1 cellular context compared by ENCODE assay signal in the genomic region with DNA sequence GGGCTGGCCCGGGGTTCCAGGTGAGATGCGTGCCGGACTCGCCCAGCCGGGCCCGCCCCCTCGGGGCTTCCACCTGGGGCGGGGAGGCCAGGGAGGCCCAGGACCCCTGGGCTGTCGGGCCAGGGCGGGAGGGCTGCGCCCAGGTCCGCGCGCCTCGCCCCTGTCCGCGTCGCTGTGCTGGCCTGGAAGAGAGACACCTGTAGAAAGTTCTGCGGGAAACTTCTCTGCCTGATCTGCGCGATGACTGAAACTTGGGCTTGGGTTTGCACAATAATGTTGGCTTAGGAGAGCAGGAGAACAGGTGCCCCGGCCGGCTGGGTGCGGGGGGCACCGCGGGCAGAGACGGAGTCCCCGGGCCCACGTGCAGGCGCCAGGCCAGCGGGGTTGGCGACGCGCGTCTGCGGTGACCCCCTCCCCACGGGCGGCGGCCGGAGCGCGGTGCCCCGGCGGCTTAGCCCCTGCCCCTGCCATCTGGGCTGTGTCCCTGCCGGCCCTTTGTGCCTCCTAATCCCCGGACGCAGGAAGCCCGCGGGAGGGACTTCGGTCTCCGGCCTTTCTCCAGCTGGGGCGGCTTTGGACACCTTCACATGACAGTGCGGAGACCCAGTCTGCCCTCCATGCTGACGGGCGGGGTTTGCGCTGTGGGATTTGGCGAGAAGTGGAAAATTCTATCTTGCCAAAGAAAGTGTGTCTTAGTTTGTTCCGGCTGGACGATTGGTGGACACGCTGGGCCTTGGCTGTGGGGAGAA.
TF ChIP-seq lines count a peak whose summit lies in the region.

No MANE protein-coding gene starts in this region.

TF ChIP-seq in HepG2, 621 proteins besides CTCF, POLR2A, EP300 and RAD21 (continued from another document and continues in another):
- TF ChIP-seq, protein P1, sequence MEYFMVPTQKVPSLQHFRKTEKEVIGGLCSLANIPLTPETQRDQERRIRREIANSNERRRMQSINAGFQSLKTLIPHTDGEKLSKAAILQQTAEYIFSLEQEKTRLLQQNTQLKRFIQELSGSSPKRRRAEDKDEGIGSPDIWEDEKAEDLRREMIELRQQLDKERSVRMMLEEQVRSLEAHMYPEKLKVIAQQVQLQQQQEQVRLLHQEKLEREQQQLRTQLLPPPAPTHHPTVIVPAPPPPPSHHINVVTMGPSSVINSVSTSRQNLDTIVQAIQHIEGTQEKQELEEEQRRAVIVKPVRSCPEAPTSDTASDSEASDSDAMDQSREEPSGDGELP (IDR thresholded peaks at IDR 0.05; ENCODE audit: borderline replicate concordance, low read depth): peak; percentile 90
- TF ChIP-seq ZNF570 (CRISPR knock-in tag; IDR thresholded peaks at IDR 0.05; ENCODE audit: borderline replicate concordance): no peak
- TF ChIP-seq ZNF546 (CRISPR knock-in tag; conservative IDR thresholded peaks at IDR 0.05): no peak
- TF ChIP-seq NONO (IDR thresholded peaks at IDR 0.05): no peak
- 0 out of 2 replicates have a peak, but pooled peaks have one; percentile 16 for TF ChIP-seq NONO (CRISPR knock-in tag; conservative IDR thresholded peaks at IDR 0.05)
- no peak for TF ChIP-seq THAP9 (CRISPR knock-in tag; IDR thresholded peaks at IDR 0.05; ENCODE audit: borderline replicate concordance)
- TF ChIP-seq ZNF207 (IDR thresholded peaks at IDR 0.05; ENCODE audit: borderline replicate concordance): no peak
- TF ChIP-seq RARG (CRISPR knock-in tag; IDR thresholded peaks at IDR 0.05; ENCODE audit: low read depth): no peak
- no peak for TF ChIP-seq NFKB2 (CRISPR knock-in tag; IDR thresholded peaks at IDR 0.05; ENCODE audit: borderline replicate concordance)
- TF ChIP-seq THAP11 (CRISPR knock-in tag; IDR thresholded peaks at IDR 0.05): no peak
- TF ChIP-seq, protein P2, sequence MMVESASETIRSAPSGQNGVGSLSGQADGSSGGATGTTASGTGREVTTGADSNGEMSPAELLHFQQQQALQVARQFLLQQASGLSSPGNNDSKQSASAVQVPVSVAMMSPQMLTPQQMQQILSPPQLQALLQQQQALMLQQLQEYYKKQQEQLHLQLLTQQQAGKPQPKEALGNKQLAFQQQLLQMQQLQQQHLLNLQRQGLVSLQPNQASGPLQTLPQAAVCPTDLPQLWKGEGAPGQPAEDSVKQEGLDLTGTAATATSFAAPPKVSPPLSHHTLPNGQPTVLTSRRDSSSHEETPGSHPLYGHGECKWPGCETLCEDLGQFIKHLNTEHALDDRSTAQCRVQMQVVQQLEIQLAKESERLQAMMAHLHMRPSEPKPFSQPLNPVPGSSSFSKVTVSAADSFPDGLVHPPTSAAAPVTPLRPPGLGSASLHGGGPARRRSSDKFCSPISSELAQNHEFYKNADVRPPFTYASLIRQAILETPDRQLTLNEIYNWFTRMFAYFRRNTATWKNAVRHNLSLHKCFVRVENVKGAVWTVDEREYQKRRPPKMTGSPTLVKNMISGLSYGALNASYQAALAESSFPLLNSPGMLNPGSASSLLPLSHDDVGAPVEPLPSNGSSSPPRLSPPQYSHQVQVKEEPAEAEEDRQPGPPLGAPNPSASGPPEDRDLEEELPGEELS (CRISPR knock-in tag; IDR thresholded peaks at IDR 0.05): 0 out of 2 replicates have a peak, but pooled peaks have one; percentile 17
- TF ChIP-seq, protein P3, sequence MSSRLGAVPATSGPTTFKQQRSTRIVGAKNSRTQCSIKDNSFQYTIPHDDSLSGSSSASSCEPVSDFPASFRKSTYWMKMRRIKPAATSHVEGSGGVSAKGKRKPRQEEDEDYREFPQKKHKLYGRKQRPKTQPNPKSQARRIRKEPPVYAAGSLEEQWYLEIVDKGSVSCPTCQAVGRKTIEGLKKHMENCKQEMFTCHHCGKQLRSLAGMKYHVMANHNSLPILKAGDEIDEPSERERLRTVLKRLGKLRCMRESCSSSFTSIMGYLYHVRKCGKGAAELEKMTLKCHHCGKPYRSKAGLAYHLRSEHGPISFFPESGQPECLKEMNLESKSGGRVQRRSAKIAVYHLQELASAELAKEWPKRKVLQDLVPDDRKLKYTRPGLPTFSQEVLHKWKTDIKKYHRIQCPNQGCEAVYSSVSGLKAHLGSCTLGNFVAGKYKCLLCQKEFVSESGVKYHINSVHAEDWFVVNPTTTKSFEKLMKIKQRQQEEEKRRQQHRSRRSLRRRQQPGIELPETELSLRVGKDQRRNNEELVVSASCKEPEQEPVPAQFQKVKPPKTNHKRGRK (CRISPR knock-in tag; IDR thresholded peaks at IDR 0.05): no peak
- TF ChIP-seq PLSCR1 (CRISPR knock-in tag; IDR thresholded peaks at IDR 0.05; ENCODE audit: borderline replicate concordance): no peak
- TF ChIP-seq CBX5 (CRISPR knock-in tag; IDR thresholded peaks at IDR 0.05; ENCODE audit: borderline replicate concordance): no peak
- TF ChIP-seq ZNF180 (CRISPR knock-in tag; IDR thresholded peaks at IDR 0.05; ENCODE audit: borderline replicate concordance, low read depth): no peak
- no peak for TF ChIP-seq ZNF414 (CRISPR knock-in tag; IDR thresholded peaks at IDR 0.05)
- TF ChIP-seq FOXC1 (CRISPR knock-in tag; IDR thresholded peaks at IDR 0.05; ENCODE audit: borderline replicate concordance): no peak
- TF ChIP-seq PHF8 (CRISPR knock-in tag; IDR thresholded peaks at IDR 0.05): no peak; the same call in 1 of the 2 replicates
- TF ChIP-seq FOXJ3 (CRISPR knock-in tag; IDR thresholded peaks at IDR 0.05; ENCODE audit: borderline replicate concordance): no peak
- 0 out of 2 replicates have a peak, but pooled peaks have one; percentile 11 for TF ChIP-seq DZIP1 (CRISPR knock-in tag; IDR thresholded peaks at IDR 0.05)
- peak; percentile 76; the same call in 1 of the 2 replicates for TF ChIP-seq ZNF616 (CRISPR knock-in tag; IDR thresholded peaks at IDR 0.05; ENCODE audit: low read depth)
- TF ChIP-seq MED1 (CRISPR knock-in tag; IDR thresholded peaks at IDR 0.05): peak; percentile 18; the same call in 1 of the 2 replicates
- no peak for TF ChIP-seq ZNF619 (CRISPR knock-in tag; IDR thresholded peaks at IDR 0.05)
- no peak for TF ChIP-seq HMG20B (CRISPR knock-in tag; conservative IDR thresholded peaks at IDR 0.05)
- peak; percentile 28; the same call in 1 of the 2 replicates for TF ChIP-seq SMAD3 (CRISPR knock-in tag; IDR thresholded peaks at IDR 0.05)
- no peak for TF ChIP-seq SMC3 (IDR thresholded peaks at IDR 0.05; ENCODE audit: low read length)
- no peak; the same call in none of the 2 replicates for TF ChIP-seq RNF2 (conservative IDR thresholded peaks at IDR 0.05; ENCODE audit: low read depth)
- TF ChIP-seq IKZF4 (CRISPR knock-in tag; IDR thresholded peaks at IDR 0.05; ENCODE audit: borderline replicate concordance, low read depth, not compliant biosample characterization): no peak
- TF ChIP-seq ZNF44 (CRISPR knock-in tag; IDR thresholded peaks at IDR 0.05): no peak; the same call in 1 of the 2 replicates
- peak; percentile 16 for TF ChIP-seq ZNF441 (CRISPR knock-in tag; IDR thresholded peaks at IDR 0.05; ENCODE audit: borderline replicate concordance)
- no peak for TF ChIP-seq U2AF1 (optimal IDR thresholded peaks at IDR 0.05; ENCODE audit: low read depth, low read length)
- TF ChIP-seq PHF20 (CRISPR knock-in tag; IDR thresholded peaks at IDR 0.05): no peak
- no peak; the same call in 1 of the 2 replicates for TF ChIP-seq ZBTB7A (CRISPR knock-in tag; IDR thresholded peaks at IDR 0.05)
- TF ChIP-seq, protein P4, sequence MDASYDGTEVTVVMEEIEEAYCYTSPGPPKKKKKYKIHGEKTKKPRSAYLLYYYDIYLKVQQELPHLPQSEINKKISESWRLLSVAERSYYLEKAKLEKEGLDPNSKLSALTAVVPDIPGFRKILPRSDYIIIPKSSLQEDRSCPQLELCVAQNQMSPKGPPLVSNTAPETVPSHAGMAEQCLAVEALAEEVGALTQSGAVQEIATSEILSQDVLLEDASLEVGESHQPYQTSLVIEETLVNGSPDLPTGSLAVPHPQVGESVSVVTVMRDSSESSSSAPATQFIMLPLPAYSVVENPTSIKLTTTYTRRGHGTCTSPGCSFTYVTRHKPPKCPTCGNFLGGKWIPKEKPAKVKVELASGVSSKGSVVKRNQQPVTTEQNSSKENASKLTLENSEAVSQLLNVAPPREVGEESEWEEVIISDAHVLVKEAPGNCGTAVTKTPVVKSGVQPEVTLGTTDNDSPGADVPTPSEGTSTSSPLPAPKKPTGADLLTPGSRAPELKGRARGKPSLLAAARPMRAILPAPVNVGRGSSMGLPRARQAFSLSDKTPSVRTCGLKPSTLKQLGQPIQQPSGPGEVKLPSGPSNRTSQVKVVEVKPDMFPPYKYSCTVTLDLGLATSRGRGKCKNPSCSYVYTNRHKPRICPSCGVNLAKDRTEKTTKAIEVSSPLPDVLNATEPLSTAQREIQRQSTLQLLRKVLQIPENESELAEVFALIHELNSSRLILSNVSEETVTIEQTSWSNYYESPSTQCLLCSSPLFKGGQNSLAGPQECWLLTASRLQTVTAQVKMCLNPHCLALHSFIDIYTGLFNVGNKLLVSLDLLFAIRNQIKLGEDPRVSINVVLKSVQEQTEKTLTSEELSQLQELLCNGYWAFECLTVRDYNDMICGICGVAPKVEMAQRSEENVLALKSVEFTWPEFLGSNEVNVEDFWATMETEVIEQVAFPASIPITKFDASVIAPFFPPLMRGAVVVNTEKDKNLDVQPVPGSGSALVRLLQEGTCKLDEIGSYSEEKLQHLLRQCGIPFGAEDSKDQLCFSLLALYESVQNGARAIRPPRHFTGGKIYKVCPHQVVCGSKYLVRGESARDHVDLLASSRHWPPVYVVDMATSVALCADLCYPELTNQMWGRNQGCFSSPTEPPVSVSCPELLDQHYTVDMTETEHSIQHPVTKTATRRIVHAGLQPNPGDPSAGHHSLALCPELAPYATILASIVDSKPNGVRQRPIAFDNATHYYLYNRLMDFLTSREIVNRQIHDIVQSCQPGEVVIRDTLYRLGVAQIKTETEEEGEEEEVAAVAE (CRISPR knock-in tag; IDR thresholded peaks at IDR 0.05; ENCODE audit: borderline replicate concordance): no peak
- no peak for TF ChIP-seq ATF3 (CRISPR knock-in tag; IDR thresholded peaks at IDR 0.05)
- TF ChIP-seq REPIN1 (CRISPR knock-in tag; IDR thresholded peaks at IDR 0.05; ENCODE audit: borderline replicate concordance, low read depth): no peak
- TF ChIP-seq ZNF781 (CRISPR knock-in tag; IDR thresholded peaks at IDR 0.05; ENCODE audit: borderline replicate concordance, not compliant biosample characterization): no peak
